ENCODE assay signal across 1 cellular context in the genomic region with DNA sequence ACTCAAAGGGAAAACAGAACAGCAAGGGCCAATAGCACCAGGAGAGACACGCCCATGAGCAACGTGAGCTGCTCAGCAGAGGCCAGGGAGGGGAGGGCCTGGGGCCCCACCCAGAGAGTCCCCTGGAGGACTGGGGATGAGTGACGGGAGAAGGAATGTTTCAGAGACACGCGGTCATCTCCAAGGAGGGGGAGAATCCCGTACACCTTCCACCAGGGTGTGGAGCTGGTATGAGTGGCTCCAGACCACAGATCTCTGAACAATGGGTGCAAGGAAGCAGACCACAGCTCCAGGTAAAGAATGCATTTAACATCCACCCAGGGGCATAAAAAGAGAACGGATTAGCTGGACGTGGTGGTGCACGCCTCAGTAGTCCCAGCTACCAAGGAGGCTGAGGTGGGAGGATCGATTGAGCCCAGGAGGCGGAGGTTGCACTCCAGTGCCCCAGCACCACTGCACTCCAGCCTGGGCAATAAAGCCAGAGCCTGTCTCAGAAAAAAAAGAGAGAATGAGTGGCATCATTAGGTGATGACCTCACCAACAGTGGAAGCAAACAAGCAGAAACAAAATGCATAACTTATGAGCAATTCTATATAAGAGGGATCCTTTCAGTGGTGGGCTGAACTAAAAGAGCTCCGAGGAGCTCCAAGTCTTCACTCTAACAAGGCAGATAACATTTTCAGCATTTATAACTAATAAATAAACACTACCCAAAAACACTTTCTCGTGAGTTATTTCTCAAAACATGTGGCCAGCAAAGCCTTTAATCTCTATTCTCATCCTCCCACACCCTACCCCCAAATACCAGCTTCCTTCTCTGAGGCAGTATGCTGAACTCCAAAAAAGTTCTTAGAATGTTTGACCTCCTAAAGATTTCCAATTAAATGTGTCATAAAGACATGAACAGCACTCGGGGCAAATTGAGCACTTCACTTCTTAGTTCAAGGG.
TF ChIP-seq lines count a peak whose summit lies in the region.

No MANE protein-coding gene starts in this region.

TF ChIP-seq in A549, 52 proteins besides CTCF, POLR2A, EP300 and RAD21:
- TF ChIP-seq MYC (IDR thresholded peaks at IDR 0.05; ENCODE audit: borderline replicate concordance, low read length) (no peak), ESRRA (IDR thresholded peaks at IDR 0.05; ENCODE audit: borderline replicate concordance, low read length) (no peak), RNF2 (IDR thresholded peaks at IDR 0.05; ENCODE audit: borderline replicate concordance, low read depth) (no peak), HOXB5 (CRISPR knock-in tag; IDR thresholded peaks at IDR 0.05) (no peak), NFE2L2 (conservative IDR thresholded peaks at IDR 0.05; ENCODE audit: low read length) (no peak)
- TF ChIP-seq, protein P1, sequence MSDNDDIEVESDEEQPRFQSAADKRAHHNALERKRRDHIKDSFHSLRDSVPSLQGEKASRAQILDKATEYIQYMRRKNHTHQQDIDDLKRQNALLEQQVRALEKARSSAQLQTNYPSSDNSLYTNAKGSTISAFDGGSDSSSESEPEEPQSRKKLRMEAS (IDR thresholded peaks at IDR 0.05), result no peak
